In the genomic region with DNA sequence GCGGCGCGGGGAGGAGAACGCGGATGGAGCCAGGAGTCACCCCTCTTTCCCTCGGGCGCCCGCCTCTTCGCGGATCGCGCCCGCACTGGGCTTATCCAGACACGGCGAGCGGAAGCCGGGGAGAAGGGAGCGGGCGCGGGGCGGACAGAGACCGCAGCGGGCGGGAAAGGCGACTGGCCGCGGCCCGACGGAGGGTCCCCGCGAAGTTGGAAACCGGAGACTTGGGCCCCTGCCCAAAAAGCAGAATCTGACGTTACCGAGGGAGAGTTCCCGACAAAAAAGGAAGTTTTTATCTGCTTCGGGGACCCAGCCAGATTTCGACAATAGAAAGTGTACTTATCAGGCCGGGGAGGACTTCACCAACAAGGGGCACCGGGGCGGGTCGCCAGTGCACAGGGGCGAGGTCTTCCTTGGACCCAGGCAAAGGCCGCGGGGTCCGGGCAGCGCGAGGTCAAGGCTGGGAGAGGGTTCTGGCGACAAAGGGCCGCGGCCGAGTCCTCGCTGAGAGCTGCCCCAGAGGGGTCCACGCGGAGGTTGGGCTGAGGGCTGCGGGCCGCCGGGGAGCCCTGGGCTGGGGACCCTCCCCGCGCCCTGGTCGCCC, we compare ENCODE assay signal across 9 cellular contexts. TPM values are rescaled to one million over a fixed set of nuclear protein-coding genes. Genes with fewer than 3 reads are reported as not detected.
A peak's percentile ranks its signal among the peaks of the same experiment; 100 is the strongest.
DNase-seq lines count a peak whose midpoint lies in the region; ATAC-seq, FAIRE-seq and TF ChIP-seq lines count a peak whose summit lies in the region.
"Had no signal": no experiment of that assay in that cellular context is flagged by ENCODE, and none has a peak within 500 bp of the region (broad histone marks: within the 10 kb centered on the region; RNA-seq: fewer than 3 reads in every experiment).

No MANE protein-coding gene starts in this region.

- peaks cover 15 to 38% (median 33%) of the 10 kb centered on the region in 10 experiments; a peak in 17 of 20 replicates for H3K4me1 ChIP-seq in BLaER1 treated with 17β-estradiol and CSF1 and Interleukin-3, amounts not matched to agents 10 nM and 100 nM
- no peaks in the 10 kb centered on the region for H3K4me1 ChIP-seq in MM.1S (ENCODE audit: low read length)
- peaks cover 3 to 11% of the 10 kb centered on the region in 2 donors for H3K4me1 ChIP-seq in mucosa of rectum (ENCODE audit: control insufficient read depth in 2 of 2, insufficient read depth in 2 of 2, low read length in 2 of 2)

- H3K9ac ChIP-seq in BLaER1 treated with 17β-estradiol and CSF1 and Interleukin-3, amounts not matched to agents 10 nM and 100 nM = peak overlapping the region; percentile 19 to 78 (median 64); a peak in 21 of 22 replicates
- H3K9ac ChIP-seq in MM.1S (ENCODE audit: low read length) (no peak overlapping the region), mucosa of rectum (ENCODE audit: low read depth in 1 of 2, low read length in 2 of 2) (peak overlapping the region; percentile 32 to 59)

- peak overlapping the region; percentile 89 to 100 (median 99) for H3K4me2 ChIP-seq in BLaER1 treated with 17β-estradiol and CSF1 and Interleukin-3, amounts not matched to agents 10 nM and 100 nM
- peak overlapping the region; percentile 27; the same call in 1 of the 2 replicates for H3K4me2 ChIP-seq in MM.1S (ENCODE audit: low read depth, low read length)

- peaks cover 66 to 91% (median 84%) of the 10 kb centered on the region in 11 experiments for H3K27me3 ChIP-seq in BLaER1 treated with 17β-estradiol and CSF1 and Interleukin-3, amounts not matched to agents 10 nM and 100 nM
- H3K27me3 ChIP-seq in MM.1S (replicated peaks; ENCODE audit: insufficient read depth, low read length) (peaks cover 68% of the 10 kb centered on the region), mucosa of rectum (ENCODE audit: control insufficient read depth in 2 of 2, insufficient read depth in 2 of 2, low read length in 2 of 2) (peaks cover 20 to 29% of the 10 kb centered on the region in 2 donors)

- H3K36me3 ChIP-seq in BLaER1 treated with 17β-estradiol and CSF1 and Interleukin-3, amounts not matched to agents 10 nM and 100 nM = no peaks in the 10 kb centered on the region
- no peaks in the 10 kb centered on the region for H3K36me3 ChIP-seq in MM.1S (replicated peaks; ENCODE audit: insufficient read depth, low read length)
- H3K36me3 ChIP-seq in mucosa of rectum (ENCODE audit: control insufficient read depth in 2 of 2, insufficient read depth in 2 of 2, low read length in 2 of 2) = no peaks in the 10 kb centered on the region

- no peak overlapping the region for H2AFZ ChIP-seq in MM.1S (ENCODE audit: low read length)

- TF ChIP-seq CTCF in MM.1S (IDR thresholded peaks at IDR 0.05; ENCODE audit: low read length) = no peak

- ATAC-seq in HG02973 (IDR thresholded peaks at IDR 0.05; ENCODE audit: unreplicated experiment) (no peak), GM19035 (IDR thresholded peaks at IDR 0.05; ENCODE audit: unreplicated experiment) (no peak)

- no peaks in the 10 kb centered on the region for H3F3A ChIP-seq in MM.1S (ENCODE audit: insufficient read depth, low read length)

- H3K27ac ChIP-seq in BLaER1 treated with 17β-estradiol and CSF1 and Interleukin-3, amounts not matched to agents 10 nM and 100 nM = 0 out of 22 replicates have a peak overlapping the region, but pooled peaks of 2 of the 11 experiments have one; percentile 4 to 8
- no peak overlapping the region for H3K27ac ChIP-seq in MM.1S (ENCODE audit: low read length)
- peak overlapping the region; percentile 23 to 34 for H3K27ac ChIP-seq in mucosa of rectum (ENCODE audit: low read depth in 2 of 2, low read length in 2 of 2)

- DNase-seq in MM.1S (no peak), ecto neural progenitor cell (ENCODE audit: low spot score) (peak; percentile 75), frontal cortex (ENCODE audit: low spot score in 2 of 2) (no peak), NOMO-1 treated with dmso at 0.1 percent for 144 hours (lab: John Stamatoyannopoulos, UW; ENCODE audit: unreplicated experiment) (no peak)

- no peaks in the 10 kb centered on the region for H3K79me2 ChIP-seq in MM.1S (ENCODE audit: low read length)

- H3K4me3 ChIP-seq in BLaER1 treated with 17β-estradiol and CSF1 and Interleukin-3, amounts not matched to agents 10 nM and 100 nM = peak overlapping the region; percentile 49 to 72 (median 63)
- H3K4me3 ChIP-seq in MM.1S (ENCODE audit: low read length) (no peak overlapping the region), mucosa of rectum (ENCODE audit: low read length in 2 of 2) (peak overlapping the region; percentile 70 to 71)

- no peak for FAIRE-seq in frontal cortex (lab: Jason Lieb, UNC)

- H4K20me1 ChIP-seq in BLaER1 treated with 17β-estradiol and CSF1 and Interleukin-3, amounts not matched to agents 10 nM and 100 nM = peaks cover 0 to 29% (median 26%) of the 10 kb centered on the region in 11 experiments; a peak in 16 of 22 replicates
- no peaks in the 10 kb centered on the region for H4K20me1 ChIP-seq in MM.1S (ENCODE audit: insufficient read depth, low read length)

- no peaks in the 10 kb centered on the region for H3K9me2 ChIP-seq in MM.1S (replicated peaks; ENCODE audit: insufficient read depth, low read length)

- peaks cover 0 to 6% (median 0%) of the 10 kb centered on the region in 11 experiments; a peak in 1 of 22 replicates for H3K9me3 ChIP-seq in BLaER1 treated with 17β-estradiol and CSF1 and Interleukin-3, amounts not matched to agents 10 nM and 100 nM (replicated peaks in 1 of 11)
- H3K9me3 ChIP-seq in MM.1S (replicated peaks; ENCODE audit: insufficient read depth, low read length) (no peaks in the 10 kb centered on the region), mucosa of rectum (ENCODE audit: control insufficient read depth in 2 of 2, low read length in 2 of 2) (no peaks in the 10 kb centered on the region)

RNA-seq across cellular contexts. Expression of a gene that starts 0.5 kb away (rescaled TPM):
- not detected for total RNA-seq in frontal cortex
- total RNA-seq: lung microvascular endothelial cell had no signal

RNA-seq across cellular contexts. Expression of a gene that starts 45.3 kb away (rescaled TPM):
- total RNA-seq in frontal cortex = 2.4 TPM

RNA-seq across cellular contexts. Expression of a gene that starts 47.6 kb away (rescaled TPM):
- 3.3 TPM for total RNA-seq in frontal cortex

RNA-seq across cellular contexts. Expression of a gene that starts 58.4 kb away (rescaled TPM):
- total RNA-seq in frontal cortex = 0.82 TPM
- total RNA-seq: lung microvascular endothelial cell had no signal
